18 cellular contexts compared by ENCODE assay signal in genomic region chr5:103132684-103133083, GRCh38.
"Had no signal": no experiment of that assay in that cellular context is flagged by ENCODE, and none has a peak within 500 bp of the region (broad histone marks: within the 10 kb centered on the region; RNA-seq: fewer than 3 reads in every experiment).

No MANE protein-coding gene starts in this region.

- H3K4me3 ChIP-seq: breast epithelium, lower lobe of right lung, pancreas, sigmoid colon, tibial nerve, vagina had no signal

- H3K27ac ChIP-seq: breast epithelium, lower lobe of right lung, pancreas, sigmoid colon, vagina had no signal

- H3K27me3 ChIP-seq: breast epithelium, pancreas, sigmoid colon, tibial nerve, vagina had no signal

- H3K9me3 ChIP-seq: breast epithelium, lower lobe of right lung, pancreas, sigmoid colon, tibial nerve, vagina had no signal

- H3K4me1 ChIP-seq: breast epithelium, lower lobe of right lung, sigmoid colon, vagina had no signal

- DNase-seq: activated gamma-delta T cell treated with Interleukin-2 at 50 U/mL for 16 hours; activated naive CD8-positive, alpha-beta T cell treated with anti-CD3 and anti-CD28 coated beads, Interleukin-2, amount 10 ng/mL, durations not matched to agents 7 days and 5 days; activated T-cell treated with anti-CD3 and anti-CD28 coated beads, Interleukin-2, amount 50 U/mL, for 48 hours; aorta; cerebellar nuclear complex; effector memory CD4-positive, alpha-beta T cell; head of caudate nucleus; immature natural killer cell; lower lobe of right lung; midbrain; pancreas; sigmoid colon; stimulated activated CD4-positive, alpha-beta T cell treated with anti-CD3 and anti-CD28 coated beads, Interleukin-1b, Interleukin-23, amount 100 ng/mL, for 48 hours had no signal

- H3K9me3 Mint-ChIP-seq: activated naive CD8-positive, alpha-beta T cell treated with anti-CD3 and anti-CD28 coated beads, Interleukin-2, amount 10 ng/mL, durations not matched to agents 7 days and 5 days; dendritic cell treated with granulocyte-macrophage colony-stimulating factor and Interleukin-4, amounts not matched to agents 40 ng/mL and 50 ng/mL, for 4 days; immature natural killer cell; T-helper 2 cell treated with Interferon-gamma antibody and Interleukin-4, amounts not matched to agents 5 μg/mL and 100 μg/mL, for 36 hours had no signal

- ATAC-seq: lower lobe of right lung, pancreas had no signal

- H3K36me3 ChIP-seq: breast epithelium, pancreas, vagina had no signal

- H3K27ac Mint-ChIP-seq: activated naive CD8-positive, alpha-beta T cell treated with anti-CD3 and anti-CD28 coated beads, Interleukin-2, amount 10 ng/mL, durations not matched to agents 7 days and 5 days; dendritic cell treated with granulocyte-macrophage colony-stimulating factor and Interleukin-4, amounts not matched to agents 40 ng/mL and 50 ng/mL, for 4 days; T-helper 2 cell treated with Interferon-gamma antibody and Interleukin-4, amounts not matched to agents 5 μg/mL and 100 μg/mL, for 36 hours had no signal

- H3K4me3 Mint-ChIP-seq: activated naive CD8-positive, alpha-beta T cell treated with anti-CD3 and anti-CD28 coated beads, Interleukin-2, amount 10 ng/mL, durations not matched to agents 7 days and 5 days; dendritic cell treated with granulocyte-macrophage colony-stimulating factor and Interleukin-4, amounts not matched to agents 40 ng/mL and 50 ng/mL, for 4 days; immature natural killer cell; T-helper 2 cell treated with Interferon-gamma antibody and Interleukin-4, amounts not matched to agents 5 μg/mL and 100 μg/mL, for 36 hours had no signal

- H3K27me3 Mint-ChIP-seq: activated naive CD8-positive, alpha-beta T cell treated with anti-CD3 and anti-CD28 coated beads, Interleukin-2, amount 10 ng/mL, durations not matched to agents 7 days and 5 days; dendritic cell treated with granulocyte-macrophage colony-stimulating factor and Interleukin-4, amounts not matched to agents 40 ng/mL and 50 ng/mL, for 4 days had no signal
